Comparison of ENCODE assay signal across 1 cellular context in the genomic region with DNA sequence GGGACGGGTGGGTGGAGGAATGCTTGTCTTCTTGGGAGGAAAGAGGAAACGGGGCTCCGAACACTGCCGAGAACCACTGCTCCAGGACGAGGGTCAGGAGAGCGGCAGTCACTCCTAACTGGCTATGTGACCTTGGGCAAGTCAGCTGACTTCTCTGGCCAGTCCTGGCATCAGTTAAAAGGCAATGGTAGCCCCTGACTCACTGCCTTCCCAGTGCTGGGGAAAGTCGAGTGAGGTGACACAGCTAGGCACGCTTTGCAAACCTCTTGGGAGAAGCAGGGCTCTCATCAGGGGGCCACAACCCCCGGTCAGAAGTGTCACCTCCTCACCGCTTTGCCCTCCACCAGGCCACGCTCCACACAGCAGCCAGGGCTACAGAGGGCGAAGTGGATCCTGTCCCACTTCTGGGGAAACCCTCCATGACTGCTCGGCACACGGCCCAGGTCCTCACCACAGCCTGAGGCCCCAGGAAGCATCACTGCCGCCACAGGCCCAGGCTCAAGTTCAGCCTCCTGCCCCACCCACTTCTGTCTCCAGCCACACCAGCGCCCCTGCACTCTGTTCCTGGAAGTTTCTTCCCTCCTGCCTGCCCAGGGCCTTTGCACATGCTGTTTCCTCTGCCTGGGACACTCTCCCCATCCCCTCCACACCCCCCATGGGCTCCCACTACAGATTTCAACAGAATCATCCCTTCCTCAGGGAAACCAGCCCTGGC.
TF ChIP-seq lines count a peak whose summit lies in the region.

No MANE protein-coding gene starts in this region.

TF ChIP-seq in HEK293, 187 proteins besides CTCF, POLR2A, EP300 and RAD21:
- TF ChIP-seq KLF9 (tag by site-specific recombination; IDR thresholded peaks at IDR 0.05; ENCODE audit: low read depth), result peak; percentile 51; the same call in 1 of the 2 replicates
- peak; percentile 76 for TF ChIP-seq ZFHX2 (tag by site-specific recombination; conservative IDR thresholded peaks at IDR 0.05)
- no peak for TF ChIP-seq GLIS2 (tag by site-specific recombination; IDR thresholded peaks at IDR 0.05)
- TF ChIP-seq, protein P1, sequence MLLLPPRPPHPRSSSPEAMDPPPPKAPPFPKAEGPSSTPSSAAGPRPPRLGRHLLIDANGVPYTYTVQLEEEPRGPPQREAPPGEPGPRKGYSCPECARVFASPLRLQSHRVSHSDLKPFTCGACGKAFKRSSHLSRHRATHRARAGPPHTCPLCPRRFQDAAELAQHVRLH (tag by site-specific recombination; IDR thresholded peaks at IDR 0.05), result no peak
- TF ChIP-seq EGR2 (tag by site-specific recombination; IDR thresholded peaks at IDR 0.05; ENCODE audit: low read depth), result peak; percentile 50; the same call in 1 of the 2 replicates
- TF ChIP-seq ZIC2 (tag by site-specific recombination; IDR thresholded peaks at IDR 0.05), result 0 out of 2 replicates have a peak, but pooled peaks have one; percentile 15
- peak; percentile 95 for TF ChIP-seq ZNF623 (tag by site-specific recombination; IDR thresholded peaks at IDR 0.05)
